Comparison of ENCODE assay signal across 8 cellular contexts in the genomic region with DNA sequence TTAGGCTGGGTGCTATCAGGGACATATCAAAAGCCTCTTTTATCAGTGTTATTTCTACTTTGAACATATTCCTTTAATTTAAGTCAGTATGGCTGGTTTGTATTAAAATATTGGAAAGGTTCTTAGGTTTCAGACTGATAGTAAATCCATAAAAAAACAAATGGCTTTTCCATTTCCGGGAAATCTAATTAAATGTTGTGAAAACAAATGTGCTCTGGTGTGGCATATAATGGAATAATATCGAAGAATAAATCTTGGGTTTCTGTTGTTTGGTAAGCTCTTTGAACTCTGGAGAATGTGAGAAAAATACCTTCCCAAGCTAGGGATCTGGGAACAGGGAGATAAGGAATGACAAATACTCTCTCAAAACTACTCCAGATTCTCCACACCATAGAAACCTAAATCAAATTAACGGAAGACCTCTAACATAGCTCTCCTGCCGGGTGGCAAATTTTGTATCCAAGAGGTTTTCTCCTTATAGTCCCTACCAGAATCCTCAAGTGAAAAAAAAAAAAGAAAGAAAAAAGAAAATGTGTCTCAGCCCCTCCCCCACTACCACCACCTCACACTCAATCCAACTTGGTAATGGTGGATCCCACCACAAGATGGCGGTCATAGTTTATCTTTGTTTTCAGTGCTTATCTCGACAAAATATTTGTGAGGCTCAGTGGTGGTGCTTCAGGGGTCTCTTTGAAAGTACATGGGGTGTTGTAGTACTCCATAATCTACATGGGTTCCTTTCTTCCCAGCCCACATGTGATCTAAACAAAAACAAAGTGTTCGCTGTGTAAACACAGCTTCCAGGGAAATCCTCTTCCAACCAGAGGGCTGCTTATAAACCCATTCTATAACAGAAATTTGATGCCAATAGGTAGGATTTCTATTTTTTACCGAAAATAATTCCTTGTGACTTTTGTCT. TPM values are rescaled to one million over a fixed set of nuclear protein-coding genes. Genes with fewer than 3 reads are reported as not detected.
A peak's percentile ranks its signal among the peaks of the same experiment; 100 is the strongest.
DNase-seq lines count a peak whose midpoint lies in the region; ATAC-seq and TF ChIP-seq lines count a peak whose summit lies in the region.

No MANE protein-coding gene starts in this region.

- no peak for TF ChIP-seq POLR2A in erythroblast (IDR thresholded peaks at IDR 0.05; ENCODE audit: low read length)

- peak; percentile 18 for DNase-seq in COLO668 (lab: John Stamatoyannopoulos, UW; ENCODE audit: unreplicated experiment)
- DNase-seq in NOMO-1 treated with DMSO at 0.1 percent for 48 hours (lab: John Stamatoyannopoulos, UW; ENCODE audit: unreplicated experiment), result peak; percentile 29
- peak; percentile 55 to 59 for DNase-seq in erythroblast (lab: John Stamatoyannopoulos, UW)
- no peak for DNase-seq in thoracic aorta (ENCODE audit: low spot score)

- H3K9me3 ChIP-seq in thoracic aorta, result no peaks in the 10 kb centered on the region

- no peaks in the 10 kb centered on the region for H3K27me3 ChIP-seq in thoracic aorta (replicated peaks; ENCODE audit: insufficient read depth)

- H3K36me3 ChIP-seq in thoracic aorta, result no peaks in the 10 kb centered on the region

- TF ChIP-seq CTCF in thoracic aorta (IDR thresholded peaks at IDR 0.05), result no peak

- ATAC-seq in GM21526 (IDR thresholded peaks at IDR 0.05; ENCODE audit: low FRiP score, unreplicated experiment) (peak; percentile 56), thoracic aorta (ENCODE audit: insufficient number of reproducible peaks, low FRiP score, low read depth) (no peak), HG02623 (IDR thresholded peaks at IDR 0.05; ENCODE audit: unreplicated experiment) (no peak), GM21528 (IDR thresholded peaks at IDR 0.05; ENCODE audit: low FRiP score, unreplicated experiment) (no peak), HG03520 (IDR thresholded peaks at IDR 0.05; ENCODE audit: unreplicated experiment) (no peak)

- H3K4me3 ChIP-seq in thoracic aorta, result peak overlapping the region; percentile 15

- H3K27ac ChIP-seq in thoracic aorta, result no peak overlapping the region

- H3K4me1 ChIP-seq in thoracic aorta (ENCODE audit: control insufficient read depth in 1 of 2, low read depth in 2 of 2), result peaks cover 4 to 15% of the 10 kb centered on the region in 2 donors

RNA-seq across cellular contexts. Expression of gene FST, which starts 54.6 kb away (rescaled TPM):
- 10 to 100 TPM in 1 of 2 donors, 1 to 10 TPM in 1; 3.9 to 12.6 TPM for total RNA-seq in thoracic aorta
